In genomic region chr10:103204353-103205255, GRCh38 we compare ENCODE assay signal across 16 cellular contexts. TPM values are rescaled to one million over a fixed set of nuclear protein-coding genes. Genes with fewer than 3 reads are reported as not detected.
A peak's percentile ranks its signal among the peaks of the same experiment; 100 is the strongest.
DNase-seq lines count a peak whose midpoint lies in the region; ATAC-seq and TF ChIP-seq lines count a peak whose summit lies in the region.
"Had no signal": no experiment of that assay in that cellular context is flagged by ENCODE, and none has a peak within 500 bp of the region (broad histone marks: within the 10 kb centered on the region; RNA-seq: fewer than 3 reads in every experiment).

No MANE protein-coding gene starts in this region.

- peaks cover 3% of the 10 kb centered on the region for H3F3A ChIP-seq in neural progenitor cell (ENCODE audit: low read depth)

- H3K27me3 Mint-ChIP-seq in H9 (ENCODE audit: low read depth) = no peaks in the 10 kb centered on the region
- peaks cover 3% of the 10 kb centered on the region for H3K27me3 Mint-ChIP-seq in glutamatergic neuron (ENCODE audit: unreplicated experiment)
- peaks cover 8% of the 10 kb centered on the region for H3K27me3 Mint-ChIP-seq in neural progenitor cell (ENCODE audit: insufficient read depth, low read depth)

- peaks cover 44 to 50% of the 10 kb centered on the region in 2 experiments for H3K4me1 Mint-ChIP-seq in H9
- H3K4me1 Mint-ChIP-seq in glutamatergic neuron (ENCODE audit: low read depth, unreplicated experiment) = peaks cover 14% of the 10 kb centered on the region
- H3K4me1 Mint-ChIP-seq in neural progenitor cell = peaks cover 29% of the 10 kb centered on the region
- H3K4me1 Mint-ChIP-seq: activated T-helper 17 cell treated with anti-CD3 and anti-CD28 coated beads, Interleukin-2, amount 50 U/mL, for 72 hours had no signal

- peak overlapping the region; percentile 67; the same call in 1 of the 2 replicates for H3K14ac ChIP-seq in H9 (ENCODE audit: insufficient read depth, low read length)

- no peak overlapping the region for H4K8ac ChIP-seq in H9 (replicated peaks; ENCODE audit: insufficient read length, low read depth, low read length)

- H3K4me2 ChIP-seq in H9 (ENCODE audit: insufficient read depth, insufficient read length, low read length) (peak overlapping the region; percentile 1), neural progenitor cell (peak overlapping the region; percentile 42)

- TF ChIP-seq CTCF in H9 (conservative IDR thresholded peaks at IDR 0.05) (no peak), glutamatergic neuron (IDR thresholded peaks at IDR 0.05; ENCODE audit: partially characterized antibody, unreplicated experiment) (no peak), neural progenitor cell (IDR thresholded peaks at IDR 0.05) (no peak)

- H3K9me3 Mint-ChIP-seq in H9 (peaks cover 10 to 17% of the 10 kb centered on the region in 2 experiments), glutamatergic neuron (ENCODE audit: unreplicated experiment) (peaks cover 5% of the 10 kb centered on the region), neural progenitor cell (no peaks in the 10 kb centered on the region)

- H3K27ac Mint-ChIP-seq in H9 (peak overlapping the region; percentile 68 to 99 (median 98)), glutamatergic neuron (ENCODE audit: unreplicated experiment) (no peak overlapping the region), neural progenitor cell (peak overlapping the region; percentile 55)
- H3K27ac Mint-ChIP-seq: activated CD8-positive, alpha-beta T cell treated with anti-CD3 and anti-CD28 coated beads, Interleukin-2, amount 10 ng/mL, durations not matched to agents 7 days and 5 days; activated T-helper 17 cell treated with anti-CD3 and anti-CD28 coated beads, Interleukin-2, amount 50 U/mL, for 72 hours had no signal

- no peak overlapping the region for H3K56ac ChIP-seq in H9 (ENCODE audit: insufficient read length, low read depth, low read length)

- H3K4me3 ChIP-seq in neural progenitor cell = no peak overlapping the region
- H3K4me3 ChIP-seq: dorsolateral prefrontal cortex, SJSA1, upper lobe of right lung had no signal

- ATAC-seq in GM21381 (IDR thresholded peaks at IDR 0.05; ENCODE audit: unreplicated experiment) (no peak), left ventricle myocardium superior (no peak)
- ATAC-seq: activated CD8-positive, alpha-beta T cell treated with anti-CD3 and anti-CD28 coated beads, Interleukin-2, amount 10 ng/mL, durations not matched to agents 7 days and 5 days; activated T-helper 17 cell treated with anti-CD3 and anti-CD28 coated beads, Interleukin-2, amount 50 U/mL, for 72 hours; upper lobe of right lung had no signal

- no peak overlapping the region for H2BK20ac ChIP-seq in H9 (ENCODE audit: low read depth, low read length, poor library complexity, severe bottlenecking)

- H4K20me1 ChIP-seq in H9 (ENCODE audit: control insufficient read depth, insufficient read depth, insufficient read length) (no peaks in the 10 kb centered on the region), neural progenitor cell (ENCODE audit: low read depth) (no peaks in the 10 kb centered on the region)

- H3K36me3 ChIP-seq in neural progenitor cell = no peaks in the 10 kb centered on the region
- H3K36me3 ChIP-seq: SJSA1, upper lobe of right lung had no signal

- peak overlapping the region; percentile 94 for H3T11ph ChIP-seq in H9 (ENCODE audit: low read length)

- H3K27ac ChIP-seq in H9 (ENCODE audit: insufficient read length, low read depth, low read length) (peak overlapping the region; percentile 93), neural progenitor cell (no peak overlapping the region)
- H3K27ac ChIP-seq: dorsolateral prefrontal cortex, SJSA1, upper lobe of right lung had no signal

- H2BK120ac ChIP-seq in H9 (ENCODE audit: low read depth, low read length, poor library complexity, severe bottlenecking) = peak overlapping the region; percentile 98

- no peak overlapping the region for H2BK15ac ChIP-seq in H9 (ENCODE audit: low read depth, low read length)

- H3K23ac ChIP-seq in H9 (ENCODE audit: insufficient read length, low read depth, low read length) = no peak overlapping the region

- peaks cover 6 to 14% (median 14%) of the 10 kb centered on the region in 3 experiments for H3K36me3 Mint-ChIP-seq in H9 (ENCODE audit: insufficient read depth in 1 of 3, low read depth in 3 of 3)
- H3K36me3 Mint-ChIP-seq in glutamatergic neuron (ENCODE audit: unreplicated experiment) = no peaks in the 10 kb centered on the region
- H3K36me3 Mint-ChIP-seq in neural progenitor cell = no peaks in the 10 kb centered on the region

- H2BK12ac ChIP-seq in H9 (ENCODE audit: insufficient read length, low read depth, low read length) = no peak overlapping the region

- H4K5ac ChIP-seq in H9 (ENCODE audit: insufficient read length, low read depth, low read length) = no peak overlapping the region

- H3K4me3 Mint-ChIP-seq in H9 = peak overlapping the region; percentile 11 to 44; a peak in 3 of 5 replicates
- H3K4me3 Mint-ChIP-seq in glutamatergic neuron (ENCODE audit: unreplicated experiment) = peak overlapping the region; percentile 33
- H3K4me3 Mint-ChIP-seq in neural progenitor cell = peak overlapping the region; percentile 19
- H3K4me3 Mint-ChIP-seq: activated CD8-positive, alpha-beta T cell treated with anti-CD3 and anti-CD28 coated beads, Interleukin-2, amount 10 ng/mL, durations not matched to agents 7 days and 5 days; activated T-helper 17 cell treated with anti-CD3 and anti-CD28 coated beads, Interleukin-2, amount 50 U/mL, for 72 hours had no signal

- H4K91ac ChIP-seq in H9 (ENCODE audit: insufficient read length, low read depth, low read length) = no peak overlapping the region

- H3K18ac ChIP-seq in H9 (ENCODE audit: insufficient read length, low read depth, low read length) = peak overlapping the region; percentile 93

- intact Hi-C loops in left ventricle myocardium superior (cut with micrococcal nuclease) = no loop called here

- H3K4me1 ChIP-seq in H9 (ENCODE audit: insufficient read depth, low read length) = peaks cover 6% of the 10 kb centered on the region; the same call in 1 of the 2 replicates
- peaks cover 22% of the 10 kb centered on the region for H3K4me1 ChIP-seq in neural progenitor cell
- H3K4me1 ChIP-seq: upper lobe of right lung had no signal

- no peaks in the 10 kb centered on the region for H3K27me3 ChIP-seq in H9 (ENCODE audit: insufficient read depth, low read length)
- no peaks in the 10 kb centered on the region for H3K27me3 ChIP-seq in neural progenitor cell
- H3K27me3 ChIP-seq: dorsolateral prefrontal cortex, SJSA1, upper lobe of right lung had no signal

- no peaks in the 10 kb centered on the region for H3K79me2 ChIP-seq in H9 (ENCODE audit: insufficient read depth, low read length)
- no peaks in the 10 kb centered on the region for H3K79me2 ChIP-seq in neural progenitor cell (ENCODE audit: low read depth)

- H2AK5ac ChIP-seq in H9 (ENCODE audit: insufficient read length, low read length) = no peak overlapping the region

- no peak overlapping the region for H3K9ac ChIP-seq in H9 (ENCODE audit: extremely low read depth, insufficient read length, low read length)
- H3K9ac ChIP-seq in neural progenitor cell = no peak overlapping the region

- no CpG with 5 or more reads among the region's 8 CpGs for WGBS in H9 (ENCODE audit: extremely low coverage, insufficient read length, low lambda C conversion rate)

- H3K9me3 ChIP-seq in H9 (ENCODE audit: control insufficient read depth, low read depth, low read length) (peaks cover 7% of the 10 kb centered on the region), neural progenitor cell (ENCODE audit: low read depth) (no peaks in the 10 kb centered on the region)
- H3K9me3 ChIP-seq: SJSA1 had no signal

- H3K23me2 ChIP-seq in H9 (ENCODE audit: insufficient read length, low read depth, low read length, poor library complexity, severe bottlenecking) = no peaks in the 10 kb centered on the region

- H3K4ac ChIP-seq in H9 (ENCODE audit: low read depth, low read length) = peak overlapping the region; percentile 95; the same call in 1 of the 2 replicates

- H2BK5ac ChIP-seq in H9 (ENCODE audit: insufficient read length, low read length) = no peak overlapping the region

- no peaks in the 10 kb centered on the region for H3K79me1 ChIP-seq in H9 (ENCODE audit: insufficient read depth, low read depth, low read length, poor library complexity, severe bottlenecking)

- DNase-seq in H9 = peak; percentile 95
- DNase-seq in NCI-H69 (lab: John Stamatoyannopoulos, UW) = peak; percentile 38
- DNase-seq in glutamatergic neuron = peak; percentile 53
- DNase-seq in neural progenitor cell (ENCODE audit: low spot score) = peak; percentile 64
- DNase-seq in left ventricle myocardium superior = no peak
- DNase-seq in kidney tubule cell (ENCODE audit: low spot score) = no peak
- DNase-seq: activated CD8-positive, alpha-beta T cell treated with anti-CD3 and anti-CD28 coated beads, Interleukin-2, amount 10 ng/mL, durations not matched to agents 7 days and 5 days; aorta; GDM1; kidney; NCI-H2107; upper lobe of right lung had no signal

- H2AFZ ChIP-seq in H9 (ENCODE audit: low read length) = no peak overlapping the region
- no peak overlapping the region for H2AFZ ChIP-seq in neural progenitor cell (replicated peaks)

RNA-seq across cellular contexts. Expression of gene NT5C2, which starts 11.5 kb away (rescaled TPM):
- 64.4 and 69.6 TPM in 2 replicates for total RNA-seq in H9 (2021)
- total RNA-seq in glutamatergic neuron (ENCODE audit: unreplicated experiment) = 68.5 TPM
- 63.6 and 87.2 TPM in 2 replicates for total RNA-seq in neural progenitor cell (ENCODE audit: low replicate concordance)
- 39.3 TPM for total RNA-seq in left ventricle myocardium superior

RNA-seq across cellular contexts. Expression of gene RPEL1, which starts 41.1 kb away (rescaled TPM):
- total RNA-seq in H9 (2021) = 0.13 TPM in 1 of 2 replicates, not detected in the other
- total RNA-seq in glutamatergic neuron (ENCODE audit: unreplicated experiment) = not detected
- not detected in 2 replicates for total RNA-seq in neural progenitor cell (ENCODE audit: low replicate concordance)
- total RNA-seq in left ventricle myocardium superior = not detected
- total RNA-seq: activated T-helper 17 cell treated with anti-CD3 and anti-CD28 coated beads, Interleukin-2, amount 50 U/mL, for 72 hours; aorta; kidney; upper lobe of right lung had no signal

Comparison
In these comparisons a context has a peak if more than half of its experiments do, and no peak if none do; other contexts are left out.
1. DNase-seq: peak in H9 (single experiment), NCI-H69 (single experiment), glutamatergic neuron (single experiment) and neural progenitor cell (single experiment); none in left ventricle myocardium superior (single experiment) and kidney tubule cell (single experiment).
2. Peak in every context shown above with its lines, with median percentiles within 50 percentile points of each other: H3K4me3 Mint-ChIP-seq.